Comparison of ENCODE assay signal across 9 cellular contexts in the genomic region with DNA sequence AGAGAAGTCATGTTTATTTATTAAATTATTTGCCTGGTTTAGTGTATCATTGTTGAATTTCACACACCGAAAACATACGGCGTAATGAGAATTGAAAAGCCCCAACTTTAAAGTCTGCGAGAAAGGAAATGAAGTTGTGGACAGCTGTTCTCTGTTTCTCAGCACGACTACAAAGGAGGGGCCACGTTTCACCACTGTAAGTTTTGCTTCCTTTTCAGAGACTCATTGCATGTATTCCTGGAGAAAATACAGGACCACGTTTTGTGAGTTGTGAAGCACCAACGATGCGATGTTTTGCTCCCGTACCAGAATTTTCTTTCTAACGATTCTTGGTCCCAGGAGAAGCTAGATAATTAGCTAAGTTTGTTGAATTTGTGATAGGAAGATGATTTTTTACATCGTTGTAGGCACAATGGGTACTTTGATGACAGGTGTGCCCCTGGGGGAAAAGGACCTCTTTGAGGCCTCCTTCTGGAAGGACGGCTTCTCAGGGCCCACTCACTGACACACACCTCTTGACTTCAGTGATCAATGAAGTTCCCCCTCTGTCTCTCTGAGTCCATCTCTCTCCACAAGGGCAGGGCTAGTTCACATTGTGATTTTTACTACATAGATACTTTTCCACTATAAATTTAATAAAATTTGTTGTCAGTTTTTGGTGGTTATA. TPM values are rescaled to one million over a fixed set of nuclear protein-coding genes. Genes with fewer than 3 reads are reported as not detected.
DNase-seq lines count a peak whose midpoint lies in the region; ATAC-seq, FAIRE-seq and TF ChIP-seq lines count a peak whose summit lies in the region.
"Had no signal": no experiment of that assay in that cellular context is flagged by ENCODE, and none has a peak within 500 bp of the region (broad histone marks: within the 10 kb centered on the region; RNA-seq: fewer than 3 reads in every experiment).

No MANE protein-coding gene starts in this region.

- WGBS in thyroid gland, 2 donors: 75 to 80% methylated on average over 13 of the region's 13 CpGs

- ATAC-seq in HG03439 (IDR thresholded peaks at IDR 0.05; ENCODE audit: unreplicated experiment): peak; percentile 45
- ATAC-seq: Panc1 had no signal

- no peak overlapping the region for H3K4me3 ChIP-seq in thyroid gland (replicated peaks in 1 of 3)

- no peaks in the 10 kb centered on the region for H3K9me3 ChIP-seq in thyroid gland

- H3K4me1 Mint-ChIP-seq in dendritic cell treated with granulocyte-macrophage colony-stimulating factor and Interleukin-4, amounts not matched to agents 40 ng/mL and 50 ng/mL, for 4 days (ENCODE audit: low read depth): peaks cover 55% of the 10 kb centered on the region

- H3K4me3 Mint-ChIP-seq in dendritic cell treated with granulocyte-macrophage colony-stimulating factor and Interleukin-4, amounts not matched to agents 40 ng/mL and 50 ng/mL, for 4 days: no peak overlapping the region

- H3K4me1 ChIP-seq in thyroid gland: no peaks in the 10 kb centered on the region

- H3K9me3 Mint-ChIP-seq in dendritic cell treated with granulocyte-macrophage colony-stimulating factor and Interleukin-4, amounts not matched to agents 40 ng/mL and 50 ng/mL, for 4 days: peaks cover 8% of the 10 kb centered on the region

- FAIRE-seq in GM12891 (lab: Jason Lieb, UNC): peak; percentile 93

- no peak overlapping the region for H3K27ac ChIP-seq in caudate nucleus (ENCODE audit: low read depth, low read length)
- H3K27ac ChIP-seq in thyroid gland: no peak overlapping the region

- H3K36me3 ChIP-seq in thyroid gland: no peaks in the 10 kb centered on the region

- intact Hi-C loops in dendritic cell treated with granulocyte-macrophage colony-stimulating factor and Interleukin-4, amounts not matched to agents 40 ng/mL and 50 ng/mL, for 4 days (cut with micrococcal nuclease): no loop called here
- intact Hi-C loops in thyroid gland (cut with DNase I): no loop called here

- H3K27ac Mint-ChIP-seq in dendritic cell treated with granulocyte-macrophage colony-stimulating factor and Interleukin-4, amounts not matched to agents 40 ng/mL and 50 ng/mL, for 4 days: peak overlapping the region; percentile 81

- peak; percentile 21; the same call in 1 of the 2 replicates for TF ChIP-seq POLR2A in GM12891 (IDR thresholded peaks at IDR 0.05; ENCODE audit: low read depth, low read length)
- TF ChIP-seq POLR2A in thyroid gland (IDR thresholded peaks at IDR 0.05): no peak

- no peak for DNase-seq in GM12891 (ENCODE audit: insufficient read length, low spot score)
- peak; percentile 66 for DNase-seq in GM20000 (ENCODE audit: low spot score)
- DNase-seq in NCI-H774 (lab: John Stamatoyannopoulos, UW): no peak
- no peak for DNase-seq in stimulated activated naive CD4-positive, alpha-beta T cell treated with Interleukin-2 at 50 U/mL for 16 hours (lab: John Stamatoyannopoulos, UW)
- no peak for DNase-seq in caudate nucleus (lab: John Stamatoyannopoulos, UW)
- no peak for DNase-seq in thyroid gland

- no peaks in the 10 kb centered on the region for H3K27me3 ChIP-seq in thyroid gland

- TF ChIP-seq CTCF in GM20000 (IDR thresholded peaks at IDR 0.05; ENCODE audit: extremely low read depth, missing control alignments): no peak
- TF ChIP-seq CTCF in thyroid gland (IDR thresholded peaks at IDR 0.05): no peak

- peaks cover 2% of the 10 kb centered on the region for H3K27me3 Mint-ChIP-seq in dendritic cell treated with granulocyte-macrophage colony-stimulating factor and Interleukin-4, amounts not matched to agents 40 ng/mL and 50 ng/mL, for 4 days

- H3K36me3 Mint-ChIP-seq in dendritic cell treated with granulocyte-macrophage colony-stimulating factor and Interleukin-4, amounts not matched to agents 40 ng/mL and 50 ng/mL, for 4 days (ENCODE audit: low read depth): peaks cover 5% of the 10 kb centered on the region

TF ChIP-seq in GM12891, 5 proteins besides CTCF, POLR2A, EP300 and RAD21:
- TF ChIP-seq PAX5 (IDR thresholded peaks at IDR 0.05; ENCODE audit: insufficient read depth, low read length, severe bottlenecking) (no peak), TAF1 (IDR thresholded peaks at IDR 0.05; ENCODE audit: low read depth, low read length) (no peak), POLR2AphosphoS5 (IDR thresholded peaks at IDR 0.05; ENCODE audit: low read depth, low read length) (no peak; the same call in 1 of the 2 replicates), SPI1 (IDR thresholded peaks at IDR 0.05; ENCODE audit: low read depth, low read length) (peak; percentile 39; the same call in 1 of the 2 replicates), POU2F2 (IDR thresholded peaks at IDR 0.05; ENCODE audit: low read depth, low read length) (no peak)

RNA-seq across cellular contexts. Expression of gene ACKR3, which starts 23.7 kb away (rescaled TPM):
- polyA plus RNA-seq in GM12891 (2012; ENCODE audit: low read depth, missing spikeins): 13.3 TPM
- 10 to 100 TPM; 32.2 to 68.5 (median 54.8) TPM for total RNA-seq in thyroid gland
